1 cellular context compared by ENCODE assay signal in the genomic region with DNA sequence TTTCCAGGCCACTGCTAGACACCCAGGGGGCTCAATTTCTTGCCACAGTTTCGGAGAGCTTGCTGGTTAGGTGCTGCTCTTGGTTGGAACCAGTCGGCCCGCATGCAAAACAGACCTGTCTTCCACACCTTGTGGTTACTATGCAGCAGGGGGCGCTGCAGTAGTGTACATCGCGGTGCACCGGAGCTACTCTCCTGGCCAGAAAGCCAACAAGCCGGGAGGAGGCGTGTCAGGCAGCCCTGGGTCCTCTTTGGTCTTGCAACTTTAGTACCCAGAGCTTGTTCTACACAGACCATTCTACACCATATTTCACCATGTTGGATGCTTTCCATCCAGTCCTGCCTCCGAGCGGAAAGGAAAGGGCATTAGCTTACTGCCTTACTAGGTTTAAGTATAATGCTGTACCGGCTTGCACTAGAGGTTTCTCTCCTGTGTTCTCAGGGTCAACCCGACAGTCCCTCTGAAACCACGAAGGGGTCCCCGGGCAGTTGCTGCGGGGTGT.
TF ChIP-seq lines count a peak whose summit lies in the region.

No MANE protein-coding gene starts in this region.

TF ChIP-seq in HEK293, 187 proteins besides CTCF, POLR2A, EP300 and RAD21 (continued from another document and continues in another):
- TF ChIP-seq, protein P1, sequence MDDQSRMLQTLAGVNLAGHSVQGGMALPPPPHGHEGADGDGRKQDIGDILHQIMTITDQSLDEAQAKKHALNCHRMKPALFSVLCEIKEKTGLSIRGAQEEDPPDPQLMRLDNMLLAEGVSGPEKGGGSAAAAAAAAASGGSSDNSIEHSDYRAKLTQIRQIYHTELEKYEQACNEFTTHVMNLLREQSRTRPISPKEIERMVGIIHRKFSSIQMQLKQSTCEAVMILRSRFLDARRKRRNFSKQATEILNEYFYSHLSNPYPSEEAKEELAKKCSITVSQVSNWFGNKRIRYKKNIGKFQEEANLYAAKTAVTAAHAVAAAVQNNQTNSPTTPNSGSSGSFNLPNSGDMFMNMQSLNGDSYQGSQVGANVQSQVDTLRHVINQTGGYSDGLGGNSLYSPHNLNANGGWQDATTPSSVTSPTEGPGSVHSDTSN (CRISPR knock-in tag; IDR thresholded peaks at IDR 0.05) = no peak
- TF ChIP-seq KLF9 (tag by site-specific recombination; IDR thresholded peaks at IDR 0.05; ENCODE audit: low read depth) (peak; percentile 80), ZNF664 (tag by site-specific recombination; IDR thresholded peaks at IDR 0.05) (no peak), ZNF202 (tag by site-specific recombination; IDR thresholded peaks at IDR 0.05; ENCODE audit: borderline replicate concordance) (no peak), IKZF3 (tag by site-specific recombination; IDR thresholded peaks at IDR 0.05) (no peak), ZNF37A (tag by site-specific recombination; IDR thresholded peaks at IDR 0.05) (no peak), ZNF114 (tag by site-specific recombination; IDR thresholded peaks at IDR 0.05) (no peak), MEIS1 (CRISPR knock-in tag; IDR thresholded peaks at IDR 0.05; ENCODE audit: borderline replicate concordance) (no peak), GLIS2 (tag by site-specific recombination; IDR thresholded peaks at IDR 0.05) (no peak), ZNF394 (tag by site-specific recombination; IDR thresholded peaks at IDR 0.05; ENCODE audit: borderline replicate concordance) (peak; percentile 91), ZNF548 (tag by site-specific recombination; IDR thresholded peaks at IDR 0.05) (no peak), PRDM10 (tag by site-specific recombination; IDR thresholded peaks at IDR 0.05) (no peak), ZNF792 (tag by site-specific recombination; IDR thresholded peaks at IDR 0.05) (no peak), ZNF138 (tag by site-specific recombination; IDR thresholded peaks at IDR 0.05; ENCODE audit: borderline replicate concordance) (no peak), ZNF223 (tag by site-specific recombination; IDR thresholded peaks at IDR 0.05) (peak; percentile 91), ZNF23 (tag by site-specific recombination; IDR thresholded peaks at IDR 0.05; ENCODE audit: borderline replicate concordance) (no peak), ZNF670 (tag by site-specific recombination; IDR thresholded peaks at IDR 0.05; ENCODE audit: low read depth) (no peak), BCL6B (tag by site-specific recombination; IDR thresholded peaks at IDR 0.05) (no peak), ZNF596 (tag by site-specific recombination; IDR thresholded peaks at IDR 0.05) (no peak), RBAK (tag by site-specific recombination; IDR thresholded peaks at IDR 0.05) (no peak), ZNF654 (tag by site-specific recombination; IDR thresholded peaks at IDR 0.05; ENCODE audit: low read depth) (peak; percentile 92), ZNF561 (tag by site-specific recombination; IDR thresholded peaks at IDR 0.05; ENCODE audit: borderline replicate concordance) (peak; percentile 26; the same call in 1 of the 2 replicates), ZNF677 (tag by site-specific recombination; IDR thresholded peaks at IDR 0.05) (no peak), ELK4 (IDR thresholded peaks at IDR 0.05; ENCODE audit: borderline replicate concordance, low read depth, low read length) (no peak), ZNF266 (tag by site-specific recombination; IDR thresholded peaks at IDR 0.05; ENCODE audit: low read depth) (no peak), SP7 (tag by site-specific recombination; IDR thresholded peaks at IDR 0.05) (no peak), TCF7L2 (IDR thresholded peaks at IDR 0.05; ENCODE audit: borderline replicate concordance, low read depth, low read length) (no peak), KLF1 (tag by site-specific recombination; IDR thresholded peaks at IDR 0.05) (no peak), TRIM28 (IDR thresholded peaks at IDR 0.05; ENCODE audit: borderline replicate concordance, low read length) (peak; percentile 78), GFI1B (tag by site-specific recombination; IDR thresholded peaks at IDR 0.05) (no peak), ZNF558 (tag by site-specific recombination; IDR thresholded peaks at IDR 0.05) (no peak), ZNF837 (tag by site-specific recombination; IDR thresholded peaks at IDR 0.05) (no peak), ZNF660 (tag by site-specific recombination; IDR thresholded peaks at IDR 0.05) (peak; percentile 86), MZF1 (tag by site-specific recombination; IDR thresholded peaks at IDR 0.05; ENCODE audit: borderline replicate concordance) (no peak), SALL2 (tag by site-specific recombination; IDR thresholded peaks at IDR 0.05; ENCODE audit: borderline replicate concordance) (no peak), ZNF777 (tag by site-specific recombination; IDR thresholded peaks at IDR 0.05; ENCODE audit: borderline replicate concordance) (no peak), ZNF341 (tag by site-specific recombination; IDR thresholded peaks at IDR 0.05; ENCODE audit: low read depth) (no peak), REPIN1 (tag by site-specific recombination; IDR thresholded peaks at IDR 0.05; ENCODE audit: low read depth) (no peak), ZBTB48 (tag by site-specific recombination; IDR thresholded peaks at IDR 0.05) (no peak), ZNF48 (tag by site-specific recombination; IDR thresholded peaks at IDR 0.05) (no peak), ZNF830 (tag by site-specific recombination; IDR thresholded peaks at IDR 0.05; ENCODE audit: low read depth) (no peak), ZNF335 (tag by site-specific recombination; conservative IDR thresholded peaks at IDR 0.05) (peak; percentile 92; the same call in 1 of the 2 replicates), ZNF404 (tag by site-specific recombination; IDR thresholded peaks at IDR 0.05) (no peak), ZFP3 (tag by site-specific recombination; IDR thresholded peaks at IDR 0.05; ENCODE audit: low read depth) (no peak), ZIC2 (tag by site-specific recombination; IDR thresholded peaks at IDR 0.05) (no peak), ZNF501 (tag by site-specific recombination; IDR thresholded peaks at IDR 0.05) (0 out of 2 replicates have a peak, but pooled peaks have one; percentile 31), ZNF121 (tag by site-specific recombination; IDR thresholded peaks at IDR 0.05) (peak; percentile 29; the same call in 1 of the 2 replicates), ZNF560 (tag by site-specific recombination; IDR thresholded peaks at IDR 0.05; ENCODE audit: borderline replicate concordance) (no peak), FEZF1 (tag by site-specific recombination; IDR thresholded peaks at IDR 0.05) (no peak), YY2 (tag by site-specific recombination; IDR thresholded peaks at IDR 0.05) (no peak), GLIS1 (tag by site-specific recombination; IDR thresholded peaks at IDR 0.05) (no peak), ZNF530 (tag by site-specific recombination; IDR thresholded peaks at IDR 0.05; ENCODE audit: low read depth) (0 out of 2 replicates have a peak, but pooled peaks have one; percentile 76), ZNF292 (tag by site-specific recombination; IDR thresholded peaks at IDR 0.05; ENCODE audit: borderline replicate concordance, low read depth) (no peak), ZNF350 (tag by site-specific recombination; IDR thresholded peaks at IDR 0.05) (no peak), ZNF133 (tag by site-specific recombination; IDR thresholded peaks at IDR 0.05) (no peak), ZNF76 (tag by site-specific recombination; IDR thresholded peaks at IDR 0.05; ENCODE audit: borderline replicate concordance, low read depth) (no peak)
- TF ChIP-seq, protein P2, sequence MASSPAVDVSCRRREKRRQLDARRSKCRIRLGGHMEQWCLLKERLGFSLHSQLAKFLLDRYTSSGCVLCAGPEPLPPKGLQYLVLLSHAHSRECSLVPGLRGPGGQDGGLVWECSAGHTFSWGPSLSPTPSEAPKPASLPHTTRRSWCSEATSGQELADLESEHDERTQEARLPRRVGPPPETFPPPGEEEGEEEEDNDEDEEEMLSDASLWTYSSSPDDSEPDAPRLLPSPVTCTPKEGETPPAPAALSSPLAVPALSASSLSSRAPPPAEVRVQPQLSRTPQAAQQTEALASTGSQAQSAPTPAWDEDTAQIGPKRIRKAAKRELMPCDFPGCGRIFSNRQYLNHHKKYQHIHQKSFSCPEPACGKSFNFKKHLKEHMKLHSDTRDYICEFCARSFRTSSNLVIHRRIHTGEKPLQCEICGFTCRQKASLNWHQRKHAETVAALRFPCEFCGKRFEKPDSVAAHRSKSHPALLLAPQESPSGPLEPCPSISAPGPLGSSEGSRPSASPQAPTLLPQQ (tag by site-specific recombination; IDR thresholded peaks at IDR 0.05) = no peak; the same call in 1 of the 2 replicates
- TF ChIP-seq, protein P3, sequence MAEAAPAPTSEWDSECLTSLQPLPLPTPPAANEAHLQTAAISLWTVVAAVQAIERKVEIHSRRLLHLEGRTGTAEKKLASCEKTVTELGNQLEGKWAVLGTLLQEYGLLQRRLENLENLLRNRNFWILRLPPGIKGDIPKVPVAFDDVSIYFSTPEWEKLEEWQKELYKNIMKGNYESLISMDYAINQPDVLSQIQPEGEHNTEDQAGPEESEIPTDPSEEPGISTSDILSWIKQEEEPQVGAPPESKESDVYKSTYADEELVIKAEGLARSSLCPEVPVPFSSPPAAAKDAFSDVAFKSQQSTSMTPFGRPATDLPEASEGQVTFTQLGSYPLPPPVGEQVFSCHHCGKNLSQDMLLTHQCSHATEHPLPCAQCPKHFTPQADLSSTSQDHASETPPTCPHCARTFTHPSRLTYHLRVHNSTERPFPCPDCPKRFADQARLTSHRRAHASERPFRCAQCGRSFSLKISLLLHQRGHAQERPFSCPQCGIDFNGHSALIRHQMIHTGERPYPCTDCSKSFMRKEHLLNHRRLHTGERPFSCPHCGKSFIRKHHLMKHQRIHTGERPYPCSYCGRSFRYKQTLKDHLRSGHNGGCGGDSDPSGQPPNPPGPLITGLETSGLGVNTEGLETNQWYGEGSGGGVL (tag by site-specific recombination; IDR thresholded peaks at IDR 0.05) = no peak
- TF ChIP-seq, protein P4, sequence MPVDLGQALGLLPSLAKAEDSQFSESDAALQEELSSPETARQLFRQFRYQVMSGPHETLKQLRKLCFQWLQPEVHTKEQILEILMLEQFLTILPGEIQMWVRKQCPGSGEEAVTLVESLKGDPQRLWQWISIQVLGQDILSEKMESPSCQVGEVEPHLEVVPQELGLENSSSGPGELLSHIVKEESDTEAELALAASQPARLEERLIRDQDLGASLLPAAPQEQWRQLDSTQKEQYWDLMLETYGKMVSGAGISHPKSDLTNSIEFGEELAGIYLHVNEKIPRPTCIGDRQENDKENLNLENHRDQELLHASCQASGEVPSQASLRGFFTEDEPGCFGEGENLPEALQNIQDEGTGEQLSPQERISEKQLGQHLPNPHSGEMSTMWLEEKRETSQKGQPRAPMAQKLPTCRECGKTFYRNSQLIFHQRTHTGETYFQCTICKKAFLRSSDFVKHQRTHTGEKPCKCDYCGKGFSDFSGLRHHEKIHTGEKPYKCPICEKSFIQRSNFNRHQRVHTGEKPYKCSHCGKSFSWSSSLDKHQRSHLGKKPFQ (tag by site-specific recombination; IDR thresholded peaks at IDR 0.05) = no peak
